ENCODE assay signal across 31 cellular contexts in genomic region chr1:27612718-27613117, GRCh38. TPM values are rescaled to one million over a fixed set of nuclear protein-coding genes. Genes with fewer than 3 reads are reported as not detected.
"Had no signal": no experiment of that assay in that cellular context is flagged by ENCODE, and none has a peak within 500 bp of the region (broad histone marks: within the 10 kb centered on the region; RNA-seq: fewer than 3 reads in every experiment).

No MANE protein-coding gene starts in this region.

- H3K9me3 Mint-ChIP-seq: activated CD4-positive, alpha-beta memory T cell treated with anti-CD3 and anti-CD28 coated beads for 36 hours; activated CD4-positive, alpha-beta T cell treated with anti-CD3 and anti-CD28 coated beads, Interleukin-2, amount 10 ng/mL, durations not matched to agents 24 days and 14 days; activated T-cell treated with anti-CD3 and anti-CD28 coated beads, Interleukin-2, amount 50 U/mL, for 24 hours; endodermal cell; natural killer cell treated with Interleukin-12 subunit alpha and Interleukin-12 subunit beta and Interleukin-15 and Interleukin-18, amount 100 ng/mL, for 72 hours; stimulated activated naive CD8-positive, alpha-beta T cell treated with anti-CD3 and anti-CD28 coated beads, Interleukin-15, amount 100 ng/mL, for 72 hours had no signal

- H3K36me3 ChIP-seq: esophagus muscularis mucosa, pancreas, prostate gland had no signal

- H3K9me3 ChIP-seq: esophagus muscularis mucosa, heart right ventricle, left lung, lower lobe of right lung, pancreas, prostate gland, upper lobe of left lung had no signal

- H3K4me3 ChIP-seq: esophagus muscularis mucosa, heart right ventricle, left lung, lower lobe of right lung, pancreas, prostate gland, skin epidermis, upper lobe of left lung had no signal

- H3K4me1 ChIP-seq: foreskin keratinocyte, pancreas, prostate gland had no signal

- H3K27ac Mint-ChIP-seq: activated CD4-positive, alpha-beta memory T cell treated with anti-CD3 and anti-CD28 coated beads for 36 hours; endodermal cell had no signal

- FAIRE-seq: astrocyte, pancreas had no signal

- H3K27ac ChIP-seq: esophagus muscularis mucosa, foreskin keratinocyte, heart right ventricle, lower lobe of right lung, pancreas, prostate gland, skin epidermis, upper lobe of left lung had no signal

- DNase-seq: activated CD4-positive, alpha-beta memory T cell treated with anti-CD3 and anti-CD28 coated beads for 36 hours; activated CD4-positive, alpha-beta T cell treated with anti-CD3 and anti-CD28 coated beads, Interleukin-2, amount 10 ng/mL, durations not matched to agents 24 days and 14 days; activated CD4-positive, CD25-positive, alpha-beta regulatory T cell treated with anti-CD3 and anti-CD28 coated beads, Interleukin-2, amount 50 U/mL, for 72 hours; activated CD8-positive, alpha-beta memory T cell treated with anti-CD3 and anti-CD28 coated beads, Interleukin-2, amount 50 U/mL, for 48 hours; activated gamma-delta T cell treated with Interleukin-2 at 50 U/mL for 16 hours; activated naive CD4-positive, alpha-beta T cell treated with anti-CD3 and anti-CD28 coated beads, Interleukin-2, amount 50 U/mL, for 16 hours; activated T-cell treated with anti-CD3 and anti-CD28 coated beads, Interleukin-2, amount 50 U/mL, for 24 hours; amniotic stem cell; caudate nucleus; endodermal cell; foreskin keratinocyte; heart right ventricle; kidney glomerular epithelial cell; lower lobe of right lung; mesendoderm; retina; stimulated activated CD4-positive, alpha-beta T cell treated with anti-CD3 and anti-CD28 coated beads, Interleukin-12 subunit alpha, Interleukin-12 subunit beta, amount 100 ng/mL, for 4 hours; stimulated activated CD4-positive, alpha-beta T cell treated with anti-CD3 and anti-CD28 coated beads, Interleukin-4, amount 100 ng/mL, for 1 hour; stimulated activated naive CD8-positive, alpha-beta T cell treated with anti-CD3 and anti-CD28 coated beads, Interleukin-15, amount 100 ng/mL, for 72 hours; substantia nigra; T-helper 2 cell; upper lobe of left lung had no signal

- H3K27me3 ChIP-seq: heart right ventricle, left lung, pancreas, upper lobe of left lung had no signal

- ATAC-seq: foreskin keratinocyte; heart right ventricle; left lung; lower lobe of right lung; natural killer cell treated with Interleukin-12 subunit alpha and Interleukin-12 subunit beta and Interleukin-15 and Interleukin-18, amount 100 ng/mL, for 72 hours; pancreas; sciatic nerve; stimulated activated naive CD8-positive, alpha-beta T cell treated with anti-CD3 and anti-CD28 coated beads, Interleukin-15, amount 100 ng/mL, for 72 hours had no signal

- H3K36me3 Mint-ChIP-seq: activated CD4-positive, alpha-beta memory T cell treated with anti-CD3 and anti-CD28 coated beads for 36 hours had no signal

- H3K27me3 Mint-ChIP-seq: activated CD4-positive, alpha-beta memory T cell treated with anti-CD3 and anti-CD28 coated beads for 36 hours; activated CD4-positive, alpha-beta T cell treated with anti-CD3 and anti-CD28 coated beads, Interleukin-2, amount 10 ng/mL, durations not matched to agents 24 days and 14 days; activated T-cell treated with anti-CD3 and anti-CD28 coated beads, Interleukin-2, amount 50 U/mL, for 24 hours; natural killer cell treated with Interleukin-12 subunit alpha and Interleukin-12 subunit beta and Interleukin-15 and Interleukin-18, amount 100 ng/mL, for 72 hours; stimulated activated naive CD8-positive, alpha-beta T cell treated with anti-CD3 and anti-CD28 coated beads, Interleukin-15, amount 100 ng/mL, for 72 hours had no signal

- H3K4me3 Mint-ChIP-seq: activated CD4-positive, alpha-beta memory T cell treated with anti-CD3 and anti-CD28 coated beads for 36 hours; activated CD4-positive, alpha-beta T cell treated with anti-CD3 and anti-CD28 coated beads, Interleukin-2, amount 10 ng/mL, durations not matched to agents 24 days and 14 days; activated T-cell treated with anti-CD3 and anti-CD28 coated beads, Interleukin-2, amount 50 U/mL, for 24 hours; endodermal cell; natural killer cell treated with Interleukin-12 subunit alpha and Interleukin-12 subunit beta and Interleukin-15 and Interleukin-18, amount 100 ng/mL, for 72 hours; stimulated activated naive CD8-positive, alpha-beta T cell treated with anti-CD3 and anti-CD28 coated beads, Interleukin-15, amount 100 ng/mL, for 72 hours had no signal

RNA-seq across cellular contexts. Expression of gene FGR, which starts 22.3 kb away (rescaled TPM):
- total RNA-seq: astrocyte, endodermal cell, foreskin keratinocyte, glomerular endothelial cell had no signal
